In genomic region chr11:96203567-96204365, GRCh38 we compare ENCODE assay signal across 1 cellular context.
TF ChIP-seq lines count a peak whose summit lies in the region.

No MANE protein-coding gene starts in this region.

TF ChIP-seq in WTC11, 78 proteins besides CTCF, POLR2A, EP300 and RAD21 (continued from another document):
- TF ChIP-seq NFYB (CRISPR knock-in tag; conservative IDR thresholded peaks at IDR 0.05; ENCODE audit: low read depth) (no peak), ESRRA (CRISPR knock-in tag; IDR thresholded peaks at IDR 0.05; ENCODE audit: borderline replicate concordance) (no peak), IRF2 (CRISPR knock-in tag; IDR thresholded peaks at IDR 0.05; ENCODE audit: borderline replicate concordance, low read depth) (no peak), ZNF416 (CRISPR knock-in tag; IDR thresholded peaks at IDR 0.05) (no peak), FOXP1 (CRISPR knock-in tag; IDR thresholded peaks at IDR 0.05; ENCODE audit: borderline replicate concordance) (no peak), ZSCAN18 (CRISPR knock-in tag; IDR thresholded peaks at IDR 0.05) (no peak), JUN (CRISPR knock-in tag; IDR thresholded peaks at IDR 0.05) (no peak)
- TF ChIP-seq, protein P1, sequence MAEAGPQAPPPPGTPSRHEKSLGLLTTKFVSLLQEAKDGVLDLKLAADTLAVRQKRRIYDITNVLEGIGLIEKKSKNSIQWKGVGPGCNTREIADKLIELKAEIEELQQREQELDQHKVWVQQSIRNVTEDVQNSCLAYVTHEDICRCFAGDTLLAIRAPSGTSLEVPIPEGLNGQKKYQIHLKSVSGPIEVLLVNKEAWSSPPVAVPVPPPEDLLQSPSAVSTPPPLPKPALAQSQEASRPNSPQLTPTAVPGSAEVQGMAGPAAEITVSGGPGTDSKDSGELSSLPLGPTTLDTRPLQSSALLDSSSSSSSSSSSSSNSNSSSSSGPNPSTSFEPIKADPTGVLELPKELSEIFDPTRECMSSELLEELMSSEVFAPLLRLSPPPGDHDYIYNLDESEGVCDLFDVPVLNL (CRISPR knock-in tag; IDR thresholded peaks at IDR 0.05; ENCODE audit: borderline replicate concordance, low read depth) = no peak
